Comparison of ENCODE assay signal across 1 cellular context in the genomic region with DNA sequence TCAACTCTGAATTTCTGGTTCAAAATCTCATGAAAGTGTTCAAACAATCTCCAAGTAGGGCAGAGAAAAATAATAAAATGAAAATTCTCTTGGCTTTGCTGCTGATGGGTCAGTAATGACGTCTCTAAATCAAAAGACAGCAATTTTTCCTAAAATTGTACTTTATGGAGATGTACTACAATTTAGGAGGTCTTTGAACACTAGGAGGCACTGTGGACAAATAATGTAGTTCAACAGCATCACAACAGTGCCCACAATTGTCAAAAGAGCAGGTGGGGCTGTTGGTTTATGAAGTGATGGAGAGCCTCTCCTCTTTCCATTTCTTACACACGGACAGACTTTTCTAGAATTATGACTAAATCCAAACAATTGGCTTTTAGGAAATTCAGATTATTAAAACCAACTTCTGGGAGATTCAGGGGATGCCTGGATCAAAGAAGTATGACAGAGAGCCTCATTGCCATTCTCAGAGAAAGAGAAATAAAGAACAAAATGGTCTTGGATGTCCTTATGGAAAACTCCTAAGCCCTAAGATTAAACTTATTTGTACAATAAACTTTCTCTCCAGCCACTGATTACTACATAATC.
TF ChIP-seq lines count a peak whose summit lies in the region.

No MANE protein-coding gene starts in this region.

TF ChIP-seq in GM23338, 12 proteins besides CTCF, POLR2A, EP300 and RAD21:
- TF ChIP-seq, protein P1, sequence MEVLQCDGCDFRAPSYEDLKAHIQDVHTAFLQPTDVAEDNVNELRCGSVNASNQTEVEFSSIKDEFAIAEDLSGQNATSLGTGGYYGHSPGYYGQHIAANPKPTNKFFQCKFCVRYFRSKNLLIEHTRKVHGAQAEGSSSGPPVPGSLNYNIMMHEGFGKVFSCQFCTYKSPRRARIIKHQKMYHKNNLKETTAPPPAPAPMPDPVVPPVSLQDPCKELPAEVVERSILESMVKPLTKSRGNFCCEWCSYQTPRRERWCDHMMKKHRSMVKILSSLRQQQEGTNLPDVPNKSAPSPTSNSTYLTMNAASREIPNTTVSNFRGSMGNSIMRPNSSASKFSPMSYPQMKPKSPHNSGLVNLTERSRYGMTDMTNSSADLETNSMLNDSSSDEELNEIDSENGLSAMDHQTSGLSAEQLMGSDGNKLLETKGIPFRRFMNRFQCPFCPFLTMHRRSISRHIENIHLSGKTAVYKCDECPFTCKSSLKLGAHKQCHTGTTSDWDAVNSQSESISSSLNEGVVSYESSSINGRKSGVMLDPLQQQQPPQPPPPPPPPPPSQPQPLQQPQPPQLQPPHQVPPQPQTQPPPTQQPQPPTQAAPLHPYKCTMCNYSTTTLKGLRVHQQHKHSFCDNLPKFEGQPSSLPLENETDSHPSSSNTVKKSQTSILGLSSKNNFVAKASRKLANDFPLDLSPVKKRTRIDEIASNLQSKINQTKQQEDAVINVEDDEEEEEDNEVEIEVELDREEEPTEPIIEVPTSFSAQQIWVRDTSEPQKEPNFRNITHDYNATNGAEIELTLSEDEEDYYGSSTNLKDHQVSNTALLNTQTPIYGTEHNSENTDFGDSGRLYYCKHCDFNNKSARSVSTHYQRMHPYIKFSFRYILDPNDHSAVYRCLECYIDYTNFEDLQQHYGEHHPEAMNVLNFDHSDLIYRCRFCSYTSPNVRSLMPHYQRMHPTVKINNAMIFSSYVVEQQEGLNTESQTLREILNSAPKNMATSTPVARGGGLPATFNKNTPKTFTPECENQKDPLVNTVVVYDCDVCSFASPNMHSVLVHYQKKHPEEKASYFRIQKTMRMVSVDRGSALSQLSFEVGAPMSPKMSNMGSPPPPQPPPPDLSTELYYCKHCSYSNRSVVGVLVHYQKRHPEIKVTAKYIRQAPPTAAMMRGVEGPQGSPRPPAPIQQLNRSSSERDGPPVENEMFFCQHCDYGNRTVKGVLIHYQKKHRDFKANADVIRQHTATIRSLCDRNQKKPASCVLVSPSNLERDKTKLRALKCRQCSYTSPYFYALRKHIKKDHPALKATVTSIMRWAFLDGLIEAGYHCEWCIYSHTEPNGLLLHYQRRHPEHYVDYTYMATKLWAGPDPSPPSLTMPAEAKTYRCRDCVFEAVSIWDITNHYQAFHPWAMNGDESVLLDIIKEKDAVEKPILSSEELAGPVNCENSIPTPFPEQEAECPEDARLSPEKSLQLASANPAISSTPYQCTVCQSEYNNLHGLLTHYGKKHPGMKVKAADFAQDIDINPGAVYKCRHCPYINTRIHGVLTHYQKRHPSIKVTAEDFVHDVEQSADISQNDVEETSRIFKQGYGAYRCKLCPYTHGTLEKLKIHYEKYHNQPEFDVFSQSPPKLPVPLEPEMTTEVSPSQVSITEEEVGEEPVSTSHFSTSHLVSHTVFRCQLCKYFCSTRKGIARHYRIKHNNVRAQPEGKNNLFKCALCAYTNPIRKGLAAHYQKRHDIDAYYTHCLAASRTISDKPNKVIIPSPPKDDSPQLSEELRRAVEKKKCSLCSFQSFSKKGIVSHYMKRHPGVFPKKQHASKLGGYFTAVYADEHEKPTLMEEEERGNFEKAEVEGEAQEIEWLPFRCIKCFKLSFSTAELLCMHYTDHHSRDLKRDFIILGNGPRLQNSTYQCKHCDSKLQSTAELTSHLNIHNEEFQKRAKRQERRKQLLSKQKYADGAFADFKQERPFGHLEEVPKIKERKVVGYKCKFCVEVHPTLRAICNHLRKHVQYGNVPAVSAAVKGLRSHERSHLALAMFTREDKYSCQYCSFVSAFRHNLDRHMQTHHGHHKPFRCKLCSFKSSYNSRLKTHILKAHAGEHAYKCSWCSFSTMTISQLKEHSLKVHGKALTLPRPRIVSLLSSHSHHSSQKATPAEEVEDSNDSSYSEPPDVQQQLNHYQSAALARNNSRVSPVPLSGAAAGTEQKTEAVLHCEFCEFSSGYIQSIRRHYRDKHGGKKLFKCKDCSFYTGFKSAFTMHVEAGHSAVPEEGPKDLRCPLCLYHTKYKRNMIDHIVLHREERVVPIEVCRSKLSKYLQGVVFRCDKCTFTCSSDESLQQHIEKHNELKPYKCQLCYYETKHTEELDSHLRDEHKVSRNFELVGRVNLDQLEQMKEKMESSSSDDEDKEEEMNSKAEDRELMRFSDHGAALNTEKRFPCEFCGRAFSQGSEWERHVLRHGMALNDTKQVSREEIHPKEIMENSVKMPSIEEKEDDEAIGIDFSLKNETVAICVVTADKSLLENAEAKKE (CRISPR knock-in tag; IDR thresholded peaks at IDR 0.05) = no peak
- TF ChIP-seq ZNF114 (CRISPR knock-in tag; IDR thresholded peaks at IDR 0.05) (no peak), STAT1 (IDR thresholded peaks at IDR 0.05; ENCODE audit: unreplicated experiment) (no peak)
- TF ChIP-seq, protein P2, sequence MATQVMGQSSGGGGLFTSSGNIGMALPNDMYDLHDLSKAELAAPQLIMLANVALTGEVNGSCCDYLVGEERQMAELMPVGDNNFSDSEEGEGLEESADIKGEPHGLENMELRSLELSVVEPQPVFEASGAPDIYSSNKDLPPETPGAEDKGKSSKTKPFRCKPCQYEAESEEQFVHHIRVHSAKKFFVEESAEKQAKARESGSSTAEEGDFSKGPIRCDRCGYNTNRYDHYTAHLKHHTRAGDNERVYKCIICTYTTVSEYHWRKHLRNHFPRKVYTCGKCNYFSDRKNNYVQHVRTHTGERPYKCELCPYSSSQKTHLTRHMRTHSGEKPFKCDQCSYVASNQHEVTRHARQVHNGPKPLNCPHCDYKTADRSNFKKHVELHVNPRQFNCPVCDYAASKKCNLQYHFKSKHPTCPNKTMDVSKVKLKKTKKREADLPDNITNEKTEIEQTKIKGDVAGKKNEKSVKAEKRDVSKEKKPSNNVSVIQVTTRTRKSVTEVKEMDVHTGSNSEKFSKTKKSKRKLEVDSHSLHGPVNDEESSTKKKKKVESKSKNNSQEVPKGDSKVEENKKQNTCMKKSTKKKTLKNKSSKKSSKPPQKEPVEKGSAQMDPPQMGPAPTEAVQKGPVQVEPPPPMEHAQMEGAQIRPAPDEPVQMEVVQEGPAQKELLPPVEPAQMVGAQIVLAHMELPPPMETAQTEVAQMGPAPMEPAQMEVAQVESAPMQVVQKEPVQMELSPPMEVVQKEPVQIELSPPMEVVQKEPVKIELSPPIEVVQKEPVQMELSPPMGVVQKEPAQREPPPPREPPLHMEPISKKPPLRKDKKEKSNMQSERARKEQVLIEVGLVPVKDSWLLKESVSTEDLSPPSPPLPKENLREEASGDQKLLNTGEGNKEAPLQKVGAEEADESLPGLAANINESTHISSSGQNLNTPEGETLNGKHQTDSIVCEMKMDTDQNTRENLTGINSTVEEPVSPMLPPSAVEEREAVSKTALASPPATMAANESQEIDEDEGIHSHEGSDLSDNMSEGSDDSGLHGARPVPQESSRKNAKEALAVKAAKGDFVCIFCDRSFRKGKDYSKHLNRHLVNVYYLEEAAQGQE (IDR thresholded peaks at IDR 0.05; ENCODE audit: unreplicated experiment) = no peak
